In the genomic region with DNA sequence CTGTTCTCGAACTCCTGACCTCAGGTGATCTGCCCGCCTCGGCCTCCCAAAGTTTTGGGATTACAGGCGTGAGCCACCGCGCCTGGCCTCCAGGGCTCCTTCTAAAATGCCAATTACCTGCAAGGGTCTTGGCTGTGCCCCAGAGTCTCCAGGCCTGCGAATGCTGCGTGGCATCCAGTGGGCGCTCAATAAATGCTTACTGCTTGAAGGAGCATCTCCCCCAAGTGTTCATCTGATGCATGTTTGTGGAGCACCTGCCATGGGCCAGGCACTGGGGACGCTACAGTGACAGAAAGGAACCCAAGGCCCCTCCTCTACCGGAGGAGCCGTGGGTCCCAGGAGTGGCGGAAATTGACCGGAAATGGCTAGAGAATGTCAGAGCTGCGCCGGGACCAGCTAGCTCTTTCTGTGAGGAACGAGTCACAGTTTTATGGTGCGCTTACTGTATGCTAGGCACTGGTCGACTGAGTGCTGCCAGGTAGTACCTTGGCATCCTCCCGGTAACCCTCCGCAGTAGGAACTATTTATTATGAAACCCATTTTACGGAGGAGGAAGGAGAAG, we compare ENCODE assay signal across 1 cellular context.
TF ChIP-seq lines count a peak whose summit lies in the region.

No MANE protein-coding gene starts in this region.

TF ChIP-seq in K562, 482 proteins besides CTCF, POLR2A, EP300 and RAD21:
- TF ChIP-seq, protein P1, sequence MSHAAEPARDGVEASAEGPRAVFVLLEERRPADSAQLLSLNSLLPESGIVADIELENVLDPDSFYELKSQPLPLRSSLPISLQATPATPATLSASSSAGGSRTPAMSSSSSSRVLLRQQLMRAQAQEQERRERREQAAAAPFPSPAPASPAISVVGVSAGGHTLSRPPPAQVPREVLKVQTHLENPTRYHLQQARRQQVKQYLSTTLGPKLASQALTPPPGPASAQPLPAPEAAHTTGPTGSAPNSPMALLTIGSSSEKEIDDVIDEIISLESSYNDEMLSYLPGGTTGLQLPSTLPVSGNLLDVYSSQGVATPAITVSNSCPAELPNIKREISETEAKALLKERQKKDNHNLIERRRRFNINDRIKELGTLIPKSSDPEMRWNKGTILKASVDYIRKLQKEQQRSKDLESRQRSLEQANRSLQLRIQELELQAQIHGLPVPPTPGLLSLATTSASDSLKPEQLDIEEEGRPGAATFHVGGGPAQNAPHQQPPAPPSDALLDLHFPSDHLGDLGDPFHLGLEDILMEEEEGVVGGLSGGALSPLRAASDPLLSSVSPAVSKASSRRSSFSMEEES (CRISPR knock-in tag; IDR thresholded peaks at IDR 0.05), result no peak
- TF ChIP-seq, protein P2, sequence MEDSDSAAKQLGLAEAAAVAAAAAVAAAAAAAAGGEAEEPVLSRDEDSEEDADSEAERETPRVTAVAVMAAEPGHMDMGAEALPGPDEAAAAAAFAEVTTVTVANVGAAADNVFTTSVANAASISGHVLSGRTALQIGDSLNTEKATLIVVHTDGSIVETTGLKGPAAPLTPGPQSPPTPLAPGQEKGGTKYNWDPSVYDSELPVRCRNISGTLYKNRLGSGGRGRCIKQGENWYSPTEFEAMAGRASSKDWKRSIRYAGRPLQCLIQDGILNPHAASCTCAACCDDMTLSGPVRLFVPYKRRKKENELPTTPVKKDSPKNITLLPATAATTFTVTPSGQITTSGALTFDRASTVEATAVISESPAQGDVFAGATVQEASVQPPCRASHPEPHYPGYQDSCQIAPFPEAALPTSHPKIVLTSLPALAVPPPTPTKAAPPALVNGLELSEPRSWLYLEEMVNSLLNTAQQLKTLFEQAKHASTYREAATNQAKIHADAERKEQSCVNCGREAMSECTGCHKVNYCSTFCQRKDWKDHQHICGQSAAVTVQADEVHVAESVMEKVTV (CRISPR knock-in tag; IDR thresholded peaks at IDR 0.05), result no peak
- no peak for TF ChIP-seq CHCHD3 (CRISPR knock-in tag; IDR thresholded peaks at IDR 0.05)
- no peak for TF ChIP-seq HLTF (IDR thresholded peaks at IDR 0.05)
- TF ChIP-seq RBFOX2 (IDR thresholded peaks at IDR 0.05; ENCODE audit: low read depth, low read length), result no peak
- no peak for TF ChIP-seq GATA2 (CRISPR knock-in tag; IDR thresholded peaks at IDR 0.05)
- no peak for TF ChIP-seq NFRKB (IDR thresholded peaks at IDR 0.05; ENCODE audit: low read depth)
- TF ChIP-seq ZKSCAN8 (CRISPR knock-in tag; IDR thresholded peaks at IDR 0.05), result peak; percentile 92
